In genomic region chrX:119982145-119982544, GRCh38 we compare ENCODE assay signal across 30 cellular contexts.
"Had no signal": no experiment of that assay in that cellular context is flagged by ENCODE, and none has a peak within 500 bp of the region (broad histone marks: within the 10 kb centered on the region; RNA-seq: fewer than 3 reads in every experiment).

No MANE protein-coding gene starts in this region.

- H2AFZ ChIP-seq: hepatocyte had no signal

- H3K4me1 Mint-ChIP-seq: activated CD4-positive, alpha-beta memory T cell treated with anti-CD3 and anti-CD28 coated beads, Interleukin-2, amount 10 ng/mL, durations not matched to agents 7 days and 5 days; activated CD4-positive, alpha-beta T cell treated with anti-CD3 and anti-CD28 coated beads for 36 hours; activated CD4-positive, alpha-beta T cell treated with anti-CD3 and anti-CD28 coated beads, Interleukin-2, amount 10 ng/mL, durations not matched to agents 24 days and 14 days; activated naive CD4-positive, alpha-beta T cell treated with anti-CD3 and anti-CD28 coated beads, Interleukin-2, amount 10 ng/mL, durations not matched to agents 7 days and 5 days; activated naive CD8-positive, alpha-beta T cell treated with anti-CD3 and anti-CD28 coated beads, Interleukin-2, amount 10 ng/mL, durations not matched to agents 7 days and 5 days had no signal

- H3K4me1 ChIP-seq: foreskin keratinocyte, gastroesophageal sphincter, heart right ventricle had no signal

- H3K4me3 Mint-ChIP-seq: activated CD4-positive, alpha-beta memory T cell treated with anti-CD3 and anti-CD28 coated beads, Interleukin-2, amount 10 ng/mL, durations not matched to agents 7 days and 5 days; activated CD4-positive, alpha-beta T cell treated with anti-CD3 and anti-CD28 coated beads for 36 hours; activated CD4-positive, alpha-beta T cell treated with anti-CD3 and anti-CD28 coated beads, Interleukin-2, amount 10 ng/mL, durations not matched to agents 24 days and 14 days; activated naive CD4-positive, alpha-beta T cell treated with anti-CD3 and anti-CD28 coated beads, Interleukin-2, amount 10 ng/mL, durations not matched to agents 7 days and 5 days; activated naive CD8-positive, alpha-beta T cell treated with anti-CD3 and anti-CD28 coated beads, Interleukin-2, amount 10 ng/mL, durations not matched to agents 7 days and 5 days; activated T-cell treated with anti-CD3 and anti-CD28 coated beads, Interleukin-2, amount 50 U/mL, for 24 hours; activated T-cell treated with anti-CD3 and anti-CD28 coated beads, Interleukin-2, amount 50 U/mL, for 72 hours; effector memory CD8-positive, alpha-beta T cell; T-helper 2 cell treated with Interferon-gamma antibody and Interleukin-4, amounts not matched to agents 5 μg/mL and 100 μg/mL, for 36 hours had no signal

- H3K4me3 ChIP-seq: esophagus muscularis mucosa, gastroesophageal sphincter, heart right ventricle, hepatocyte had no signal

- ATAC-seq: activated CD4-positive, alpha-beta T cell treated with anti-CD3 and anti-CD28 coated beads for 36 hours; activated naive CD4-positive, alpha-beta T cell treated with anti-CD3 and anti-CD28 coated beads, Interleukin-2, amount 50 U/mL, for 72 hours; activated T-cell treated with anti-CD3 and anti-CD28 coated beads, Interleukin-2, amount 50 U/mL, for 72 hours; effector memory CD8-positive, alpha-beta T cell; gastroesophageal sphincter; heart right ventricle had no signal

- H3K36me3 ChIP-seq: brain microvascular endothelial cell, esophagus muscularis mucosa, gastroesophageal sphincter, heart right ventricle, WERI-Rb-1 had no signal

- H3K27me3 ChIP-seq: brain microvascular endothelial cell, esophagus muscularis mucosa, gastroesophageal sphincter, hepatocyte had no signal

- H3K27ac Mint-ChIP-seq: activated CD4-positive, alpha-beta memory T cell treated with anti-CD3 and anti-CD28 coated beads, Interleukin-2, amount 10 ng/mL, durations not matched to agents 7 days and 5 days; activated CD4-positive, alpha-beta T cell treated with anti-CD3 and anti-CD28 coated beads for 36 hours; activated CD4-positive, alpha-beta T cell treated with anti-CD3 and anti-CD28 coated beads, Interleukin-2, amount 10 ng/mL, durations not matched to agents 24 days and 14 days; activated naive CD4-positive, alpha-beta T cell treated with anti-CD3 and anti-CD28 coated beads, Interleukin-2, amount 10 ng/mL, durations not matched to agents 7 days and 5 days; activated naive CD4-positive, alpha-beta T cell treated with anti-CD3 and anti-CD28 coated beads, Interleukin-2, amount 50 U/mL, for 72 hours; activated naive CD8-positive, alpha-beta T cell treated with anti-CD3 and anti-CD28 coated beads, Interleukin-2, amount 10 ng/mL, durations not matched to agents 7 days and 5 days; activated T-cell treated with anti-CD3 and anti-CD28 coated beads, Interleukin-2, amount 50 U/mL, for 24 hours; activated T-cell treated with anti-CD3 and anti-CD28 coated beads, Interleukin-2, amount 50 U/mL, for 72 hours; effector memory CD8-positive, alpha-beta T cell; T-helper 2 cell treated with Interferon-gamma antibody and Interleukin-4, amounts not matched to agents 5 μg/mL and 100 μg/mL, for 36 hours had no signal

- H3K4me2 ChIP-seq: hepatocyte had no signal

- DNase-seq: activated CD4-positive, alpha-beta T cell treated with anti-CD3 and anti-CD28 coated beads, Interleukin-2, amount 50 U/mL, for 4 hours; activated CD4-positive, CD25-positive, alpha-beta regulatory T cell; activated CD4-positive, CD25-positive, alpha-beta regulatory T cell treated with anti-CD3 and anti-CD28 coated beads, Interleukin-2, amount 50 U/mL, for 72 hours; activated CD8-positive, alpha-beta memory T cell treated with anti-CD3 and anti-CD28 coated beads, Interleukin-2, amount 50 U/mL, for 48 hours; activated gamma-delta T cell; activated naive CD8-positive, alpha-beta T cell treated with anti-CD3 and anti-CD28 coated beads, Interleukin-2, amount 10 ng/mL, durations not matched to agents 7 days and 5 days; activated T-cell treated with anti-CD3 and anti-CD28 coated beads for 4 hours; activated T-cell treated with anti-CD3 and anti-CD28 coated beads, Interleukin-2, amount 50 U/mL, for 24 hours; amniotic stem cell; anterior cingulate cortex; caudate nucleus; cortex of kidney; effector CD4-positive, alpha-beta T cell; effector memory CD8-positive, alpha-beta T cell; heart right ventricle; T1000 had no signal

- H3K36me3 Mint-ChIP-seq: activated naive CD4-positive, alpha-beta T cell treated with anti-CD3 and anti-CD28 coated beads, Interleukin-2, amount 10 ng/mL, durations not matched to agents 7 days and 5 days; activated naive CD4-positive, alpha-beta T cell treated with anti-CD3 and anti-CD28 coated beads, Interleukin-2, amount 50 U/mL, for 72 hours; activated naive CD8-positive, alpha-beta T cell treated with anti-CD3 and anti-CD28 coated beads, Interleukin-2, amount 10 ng/mL, durations not matched to agents 7 days and 5 days had no signal

- H3K27ac ChIP-seq: brain microvascular endothelial cell, esophagus muscularis mucosa, foreskin keratinocyte, gastroesophageal sphincter, heart right ventricle, hepatocyte, WERI-Rb-1 had no signal

- FAIRE-seq: astrocyte had no signal

- H3K79me2 ChIP-seq: hepatocyte had no signal

- H3K9me3 ChIP-seq: esophagus muscularis mucosa, gastroesophageal sphincter, heart right ventricle had no signal

- H3K9me3 Mint-ChIP-seq: activated CD4-positive, alpha-beta memory T cell treated with anti-CD3 and anti-CD28 coated beads, Interleukin-2, amount 10 ng/mL, durations not matched to agents 7 days and 5 days; activated CD4-positive, alpha-beta T cell treated with anti-CD3 and anti-CD28 coated beads, Interleukin-2, amount 10 ng/mL, durations not matched to agents 24 days and 14 days; activated naive CD4-positive, alpha-beta T cell treated with anti-CD3 and anti-CD28 coated beads, Interleukin-2, amount 10 ng/mL, durations not matched to agents 7 days and 5 days; activated naive CD4-positive, alpha-beta T cell treated with anti-CD3 and anti-CD28 coated beads, Interleukin-2, amount 50 U/mL, for 72 hours; activated naive CD8-positive, alpha-beta T cell treated with anti-CD3 and anti-CD28 coated beads, Interleukin-2, amount 10 ng/mL, durations not matched to agents 7 days and 5 days; activated T-cell treated with anti-CD3 and anti-CD28 coated beads, Interleukin-2, amount 50 U/mL, for 24 hours; activated T-cell treated with anti-CD3 and anti-CD28 coated beads, Interleukin-2, amount 50 U/mL, for 72 hours; effector memory CD8-positive, alpha-beta T cell; T-helper 2 cell treated with Interferon-gamma antibody and Interleukin-4, amounts not matched to agents 5 μg/mL and 100 μg/mL, for 36 hours had no signal
